19 cellular contexts compared by ENCODE assay signal in the genomic region with DNA sequence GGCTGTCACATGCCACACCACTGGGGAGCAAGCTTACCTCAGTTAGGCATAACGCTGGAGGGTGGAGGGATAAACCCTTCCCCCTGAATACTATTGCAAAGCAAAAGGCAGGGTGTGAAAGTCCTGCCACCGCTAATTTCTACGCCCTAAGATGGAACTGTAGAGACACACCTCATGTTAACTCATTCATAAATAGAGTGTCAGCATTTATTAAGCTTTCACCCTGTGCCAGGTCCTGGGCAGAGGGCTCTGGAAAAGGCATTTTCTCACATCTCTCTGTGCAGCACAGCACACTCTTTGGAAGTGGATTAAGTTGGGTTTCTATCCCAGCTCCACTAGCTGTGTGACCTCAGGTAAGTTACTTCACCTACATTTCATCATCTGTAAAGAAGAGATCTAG. TPM values are rescaled to one million over a fixed set of nuclear protein-coding genes. Genes with fewer than 3 reads are reported as not detected.
DNase-seq lines count a peak whose midpoint lies in the region; ATAC-seq, FAIRE-seq and TF ChIP-seq lines count a peak whose summit lies in the region.
"Had no signal": no experiment of that assay in that cellular context is flagged by ENCODE, and none has a peak within 500 bp of the region (broad histone marks: within the 10 kb centered on the region; RNA-seq: fewer than 3 reads in every experiment).

No MANE protein-coding gene starts in this region.

- BruUV-seq in HepG2 (replicated peaks; lab: Mats Ljungman, UMichigan), result no TSS peak

- no peak overlapping the region for H2AFZ ChIP-seq in HepG2 (ENCODE audit: low read length)
- H2AFZ ChIP-seq: GM23338 had no signal

- H3K4me1 ChIP-seq in HepG2 (ENCODE audit: insufficient read depth, low read length) (no peaks in the 10 kb centered on the region), right lobe of liver (no peaks in the 10 kb centered on the region)

- no peak for TF ChIP-seq POLR2A in HepG2 (IDR thresholded peaks at IDR 0.05; ENCODE audit: insufficient read depth in 1 of 2, low read depth in 2 of 2, low read length in 2 of 2)
- no peak for TF ChIP-seq POLR2A in right lobe of liver (IDR thresholded peaks at IDR 0.05)

- POLR2A ChIA-PET in HepG2 (lab: Yijun Ruan, JAX), result no interaction called here

- intact Hi-C loops in HepG2 (cut with micrococcal nuclease; ENCODE audit: unreplicated experiment) (no loop called here), right lobe of liver (cut with DNase I) (no loop called here)

- ATAC-seq in HepG2 (no peak), right lobe of liver (no peak), esophagus mucosa (peak; percentile 48), HG03469 (IDR thresholded peaks at IDR 0.05; ENCODE audit: unreplicated experiment) (no peak)
- ATAC-seq: GM23338, HCT116 had no signal

- no peak for FAIRE-seq in HepG2 (lab: Jason Lieb, UNC)
- FAIRE-seq: GM12891, GM18507 had no signal

- no peaks in the 10 kb centered on the region for H3K9me3 ChIP-seq in HepG2 (ENCODE audit: low read length)
- H3K9me3 ChIP-seq in right lobe of liver, result no peaks in the 10 kb centered on the region
- no peaks in the 10 kb centered on the region for H3K9me3 ChIP-seq in WERI-Rb-1 (ENCODE audit: severe bottlenecking)

- TF ChIP-seq EP300 in HepG2 (IDR thresholded peaks at IDR 0.05; ENCODE audit: low read depth in 2 of 2, low read length in 2 of 2) (no peak), HepG2 (CRISPR knock-in tag; IDR thresholded peaks at IDR 0.05; ENCODE audit: borderline replicate concordance) (no peak)

- CTCF ChIA-PET in HepG2 (lab: Yijun Ruan, JAX; ENCODE audit: low intra/inter-chr PET ratio, low total read pairs), result no interaction called here

- H3K36me3 ChIP-seq in HepG2 (replicated peaks in 1 of 2; ENCODE audit: control insufficient read depth in 1 of 2, insufficient read depth in 2 of 2, low read length in 2 of 2), result peaks cover 5 to 24% of the 10 kb centered on the region in 2 experiments; a peak in 4 of 5 replicates
- H3K36me3 ChIP-seq in right lobe of liver, result peaks cover 0 to 4% (median 0%) of the 10 kb centered on the region in 4 donors
- H3K36me3 ChIP-seq in WERI-Rb-1, result peaks cover 94% of the 10 kb centered on the region

- TF ChIP-seq RAD21 in HepG2 (CRISPR knock-in tag; IDR thresholded peaks at IDR 0.05), result no peak

- no peak for TF ChIP-seq CTCF in HepG2 (CRISPR knock-in tag; IDR thresholded peaks at IDR 0.05)
- no peak for TF ChIP-seq CTCF in right lobe of liver (IDR thresholded peaks at IDR 0.05)
- TF ChIP-seq CTCF in WERI-Rb-1 (IDR thresholded peaks at IDR 0.05; ENCODE audit: low read depth, low read length), result no peak

- in situ Hi-C loops in HepG2 (cut with HindIII; ENCODE audit: extremely low pct_ligation_motif_present, low pct_unique_long_range_greater_than_20kb), result no loop called here

- H3K27ac ChIP-seq in HepG2 (ENCODE audit: extremely low read length, insufficient read depth, low read length) (no peak overlapping the region), right lobe of liver (no peak overlapping the region), WERI-Rb-1 (peak overlapping the region; percentile 5; the same call in 1 of the 2 replicates)

- 100% methylated on average over 3 of the region's 3 CpGs for WGBS in HepG2 (ENCODE audit: low lambda C conversion rate)
- WGBS in right lobe of liver (ENCODE audit: insufficient coverage, low coverage, low lambda C conversion rate, missing lambda C conversion rate), result 76% methylated on average over 3 of the region's 3 CpGs

- H3K4me2 ChIP-seq in HepG2 (ENCODE audit: low read depth, low read length), result no peak overlapping the region
- H3K4me2 ChIP-seq: GM23338 had no signal

- no peak for DNase-seq in HepG2 (ENCODE audit: low spot score)
- no peak for DNase-seq in right lobe of liver
- DNase-seq in WERI-Rb-1, result no peak
- DNase-seq in medulla oblongata (ENCODE audit: extremely low spot score), result no peak
- DNase-seq: 8988T; C1 segment of cervical spinal cord; Calu3; CD4-positive, alpha-beta memory T cell; COR-L47; DMS53; DMS79 treated with DMSO at 0.1 percent for 48 hours; GF-D8; H9 had no signal

- H3K27me3 ChIP-seq in HepG2 (ENCODE audit: control insufficient read depth in 1 of 2, insufficient read depth in 2 of 2, low read length in 2 of 2) (no peaks in the 10 kb centered on the region), right lobe of liver (no peaks in the 10 kb centered on the region), WERI-Rb-1 (ENCODE audit: insufficient read depth, low read depth, severe bottlenecking) (no peaks in the 10 kb centered on the region)

- H3K79me2 ChIP-seq in HepG2 (ENCODE audit: insufficient read depth, low read length), result no peaks in the 10 kb centered on the region

- no peak overlapping the region for H3K9ac ChIP-seq in HepG2 (ENCODE audit: insufficient read depth, low read depth, low read length)

- H3K4me3 ChIP-seq in HepG2 (replicated peaks in 1 of 3; ENCODE audit: insufficient read depth in 1 of 3, low read depth in 2 of 3, low read length in 3 of 3) (no peak overlapping the region), right lobe of liver (no peak overlapping the region), WERI-Rb-1 (ENCODE audit: low read depth, low read length) (no peak overlapping the region)
- H3K4me3 ChIP-seq: GM23338 had no signal

- H4K20me1 ChIP-seq in HepG2 (ENCODE audit: insufficient read depth, low read length), result no peaks in the 10 kb centered on the region

TF ChIP-seq in HepG2, 621 proteins besides CTCF, POLR2A, EP300 and RAD21:
- TF ChIP-seq ARNT2 (CRISPR knock-in tag; IDR thresholded peaks at IDR 0.05; ENCODE audit: low read depth), result no peak
- TF ChIP-seq NRL (CRISPR knock-in tag; IDR thresholded peaks at IDR 0.05; ENCODE audit: borderline replicate concordance), result no peak
- no peak for TF ChIP-seq PAF1 (CRISPR knock-in tag; IDR thresholded peaks at IDR 0.05)
- TF ChIP-seq MAFF (IDR thresholded peaks at IDR 0.05; ENCODE audit: low read depth, low read length), result peak; percentile 45
- peak; percentile 63 to 78 for TF ChIP-seq MAFK (conservative IDR thresholded peaks at IDR 0.05 in 1 of 2, IDR thresholded peaks at IDR 0.05 in 1 of 2; ENCODE audit: low read length in 2 of 2)

RNA-seq across cellular contexts. Expression of a gene that starts 21.8 kb away (rescaled TPM):
- total RNA-seq in HepG2 (2016; rRNA removed; fragmentation: Illumina TruSeq; extraction: Trizol) (191 and 200 TPM in 2 replicates), right lobe of liver (10 to 100 TPM; 32.6 to 49.8 (median 43.5) TPM), esophagus mucosa (49.3 TPM)
- total RNA-seq in HepG2 (2016; cell fraction: cytosol; rRNA removed; fragmentation: Illumina TruSeq; extraction: Trizol; ENCODE audit: low read depth), result 220 and 308 TPM in 2 replicates
- total RNA-seq in HepG2 (2016; cell fraction: insoluble cytoplasmic fraction; rRNA removed; fragmentation: Illumina TruSeq; extraction: Trizol), result 192 and 194 TPM in 2 replicates
- 279 and 333 TPM in 2 replicates for total RNA-seq in HepG2 (2016; cell fraction: membrane; rRNA removed; fragmentation: Illumina TruSeq; extraction: Trizol)
- total RNA-seq in HepG2 (2016; cell fraction: nucleus; rRNA removed; fragmentation: Illumina TruSeq; extraction: Trizol), result 116 and 125 TPM in 2 replicates
- 86.9 and 133 TPM in 2 replicates for polyA plus RNA-seq in HepG2 (2011; rRNA removed)
- polyA plus RNA-seq in HepG2 (2011; cell fraction: cytosol; rRNA removed), result 90.3 and 110 TPM in 2 replicates
- polyA plus RNA-seq in HepG2 (2011; cell fraction: nucleus; rRNA removed), result 36.1 and 45.4 TPM in 2 replicates
- polyA plus RNA-seq in HepG2 (2012), result 61.8 and 116 TPM in 2 replicates
- polyA plus RNA-seq in HepG2 (2016; cell fraction: cytosol; fragmentation: Illumina TruSeq; extraction: Trizol; ENCODE audit: low read depth), result 248 and 371 TPM in 2 replicates
- polyA plus RNA-seq in HepG2 (2016; cell fraction: insoluble cytoplasmic fraction; fragmentation: Illumina TruSeq; extraction: Trizol; ENCODE audit: low read depth), result 171 and 177 TPM in 2 replicates
- 243 and 316 TPM in 2 replicates for polyA plus RNA-seq in HepG2 (2016; cell fraction: membrane; fragmentation: Illumina TruSeq; extraction: Trizol; ENCODE audit: low read depth)
- 178 and 179 TPM in 2 replicates for polyA plus RNA-seq in HepG2 (2016; cell fraction: nucleus; fragmentation: Illumina TruSeq; extraction: Trizol; ENCODE audit: insufficient read depth, low read depth)
- 57.9 and 63.5 TPM in 2 replicates for polyA minus RNA-seq in HepG2 (2011; rRNA and poly(A)+ RNA removed; ENCODE audit: low replicate concordance)
- 22.6 and 28.8 TPM in 2 replicates for polyA minus RNA-seq in HepG2 (2011; cell fraction: cytosol; rRNA and poly(A)+ RNA removed)
- polyA minus RNA-seq in HepG2 (2011; cell fraction: nucleus; rRNA and poly(A)+ RNA removed), result 64.8 and 69.5 TPM in 2 replicates

RNA-seq across cellular contexts. Expression of a gene that starts 46.5 kb away (rescaled TPM):
- total RNA-seq in HepG2 (2016; rRNA removed; fragmentation: Illumina TruSeq; extraction: Trizol), result 163 and 184 TPM in 2 replicates
- total RNA-seq in HepG2 (2016; cell fraction: cytosol; rRNA removed; fragmentation: Illumina TruSeq; extraction: Trizol; ENCODE audit: low read depth), result 87.4 and 106 TPM in 2 replicates
- total RNA-seq in HepG2 (2016; cell fraction: insoluble cytoplasmic fraction; rRNA removed; fragmentation: Illumina TruSeq; extraction: Trizol), result 172 and 188 TPM in 2 replicates
- 122 and 141 TPM in 2 replicates for total RNA-seq in HepG2 (2016; cell fraction: membrane; rRNA removed; fragmentation: Illumina TruSeq; extraction: Trizol)
- total RNA-seq in HepG2 (2016; cell fraction: nucleus; rRNA removed; fragmentation: Illumina TruSeq; extraction: Trizol), result 137 and 149 TPM in 2 replicates
- 157 and 184 TPM in 2 replicates for polyA plus RNA-seq in HepG2 (2011; rRNA removed)
- polyA plus RNA-seq in HepG2 (2011; cell fraction: cytosol; rRNA removed), result 179 and 195 TPM in 2 replicates
- 50.7 TPM in 2 replicates for polyA plus RNA-seq in HepG2 (2011; cell fraction: nucleus; rRNA removed)
- 127 and 151 TPM in 2 replicates for polyA plus RNA-seq in HepG2 (2012)
- 93.8 and 119 TPM in 2 replicates for polyA plus RNA-seq in HepG2 (2016; cell fraction: cytosol; fragmentation: Illumina TruSeq; extraction: Trizol; ENCODE audit: low read depth)
- 155 and 169 TPM in 2 replicates for polyA plus RNA-seq in HepG2 (2016; cell fraction: insoluble cytoplasmic fraction; fragmentation: Illumina TruSeq; extraction: Trizol; ENCODE audit: low read depth)
- polyA plus RNA-seq in HepG2 (2016; cell fraction: membrane; fragmentation: Illumina TruSeq; extraction: Trizol; ENCODE audit: low read depth), result 116 and 139 TPM in 2 replicates
- polyA plus RNA-seq in HepG2 (2016; cell fraction: nucleus; fragmentation: Illumina TruSeq; extraction: Trizol; ENCODE audit: insufficient read depth, low read depth), result 215 and 223 TPM in 2 replicates
- 101 and 129 TPM in 2 replicates for polyA minus RNA-seq in HepG2 (2011; rRNA and poly(A)+ RNA removed; ENCODE audit: low replicate concordance)
- 36.3 and 44.5 TPM in 2 replicates for polyA minus RNA-seq in HepG2 (2011; cell fraction: cytosol; rRNA and poly(A)+ RNA removed)
- 24.2 and 24.3 TPM in 2 replicates for polyA minus RNA-seq in HepG2 (2011; cell fraction: nucleus; rRNA and poly(A)+ RNA removed)
- total RNA-seq in right lobe of liver, result 10 to 100 TPM; 45.6 to 72.1 (median 54.0) TPM
- total RNA-seq in esophagus mucosa, result 64.5 TPM
